ENCODE assay signal across 1 cellular context in genomic region chr7:24706211-24707165, GRCh38.
TF ChIP-seq lines count a peak whose summit lies in the region.

No MANE protein-coding gene starts in this region.

TF ChIP-seq in GM23338, 12 proteins besides CTCF, POLR2A, EP300 and RAD21 (continued from another document):
- TF ChIP-seq ZNF462 (CRISPR knock-in tag; IDR thresholded peaks at IDR 0.05) = no peak
- TF ChIP-seq, protein P1, sequence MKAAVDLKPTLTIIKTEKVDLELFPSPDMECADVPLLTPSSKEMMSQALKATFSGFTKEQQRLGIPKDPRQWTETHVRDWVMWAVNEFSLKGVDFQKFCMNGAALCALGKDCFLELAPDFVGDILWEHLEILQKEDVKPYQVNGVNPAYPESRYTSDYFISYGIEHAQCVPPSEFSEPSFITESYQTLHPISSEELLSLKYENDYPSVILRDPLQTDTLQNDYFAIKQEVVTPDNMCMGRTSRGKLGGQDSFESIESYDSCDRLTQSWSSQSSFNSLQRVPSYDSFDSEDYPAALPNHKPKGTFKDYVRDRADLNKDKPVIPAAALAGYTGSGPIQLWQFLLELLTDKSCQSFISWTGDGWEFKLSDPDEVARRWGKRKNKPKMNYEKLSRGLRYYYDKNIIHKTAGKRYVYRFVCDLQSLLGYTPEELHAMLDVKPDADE (IDR thresholded peaks at IDR 0.05) = no peak
- no peak for TF ChIP-seq EZH2phosphoT487 (IDR thresholded peaks at IDR 0.05; ENCODE audit: unreplicated experiment)
- TF ChIP-seq REST (IDR thresholded peaks at IDR 0.05; ENCODE audit: unreplicated experiment) = no peak
- no peak for TF ChIP-seq CREB1 (CRISPR knock-in tag; IDR thresholded peaks at IDR 0.05; ENCODE audit: low read depth)
- no peak for TF ChIP-seq JUNB (IDR thresholded peaks at IDR 0.05; ENCODE audit: unreplicated experiment)
- TF ChIP-seq POLR2AphosphoS5 (IDR thresholded peaks at IDR 0.05; ENCODE audit: low read depth) = no peak
